ENCODE assay signal across 34 cellular contexts in the genomic region with DNA sequence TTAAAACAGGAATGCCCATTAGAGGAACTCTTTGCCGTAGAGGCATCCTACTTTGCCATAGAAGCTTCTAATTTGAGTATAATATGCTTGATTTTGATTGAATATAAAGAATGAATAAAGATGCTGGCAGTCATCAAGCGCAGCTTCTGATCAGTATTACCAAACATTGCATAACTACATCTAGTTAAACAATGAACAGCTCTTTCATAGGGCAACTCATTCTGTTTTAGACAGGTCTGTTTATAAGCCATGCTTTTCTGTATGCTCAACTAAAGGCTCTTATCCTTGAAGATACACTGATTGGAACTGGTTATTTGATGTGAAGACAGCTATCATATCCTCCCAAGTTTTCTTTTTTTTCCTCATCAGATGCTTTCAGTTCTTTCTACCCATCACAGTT.
"Had no signal": no experiment of that assay in that cellular context is flagged by ENCODE, and none has a peak within 500 bp of the region (broad histone marks: within the 10 kb centered on the region; RNA-seq: fewer than 3 reads in every experiment).

No MANE protein-coding gene starts in this region.

- FAIRE-seq: RCC 7860 had no signal

- DNase-seq: Karpas-422, MM.1S, MV-4-11, NCI-H1092, NCI-H1105 treated with DMSO at 0.1 percent for 48 hours, NCI-H1417, NCI-H1436, NCI-H146, NCI-H1694, NCI-H187, NCI-H1930, NCI-H2029 treated with DMSO at 0.1 percent for 48 hours, NCI-H2081 treated with DMSO at 0.1 percent for 48 hours, NCI-H2107, NCI-H2171, NCI-H226, NCI-H446 treated with DMSO at 0.1 percent for 48 hours, NCI-H510A, NCI-H524, NCI-H526, NCI-H69, NCI-H748 treated with DMSO at 0.1 percent for 48 hours, NCI-H82, PC-9, SHP77, SIG-M5, SJCRH30, T-cell had no signal

- H3K4me1 Mint-ChIP-seq: T-cell had no signal

- H3K4me2 ChIP-seq: PC-9 had no signal

- H3K27ac ChIP-seq: PC-9, RWPE1, SJCRH30, SK-N-MC had no signal

- H3K27me3 Mint-ChIP-seq: T-cell had no signal

- H3K4me3 ChIP-seq: PC-9, SJCRH30, SK-N-MC had no signal

- H3K27me3 ChIP-seq: SJCRH30 had no signal

- H3K27ac Mint-ChIP-seq: T-cell had no signal

- H3K9me3 ChIP-seq: SJCRH30 had no signal

- H3K4me1 ChIP-seq: SJCRH30 had no signal

- H2AFZ ChIP-seq: PC-9 had no signal

- ATAC-seq: Panc1, Right ventricle myocardium inferior, SK-N-SH treated with all-trans-retinoic acid at 6 μM for 48 hours, T-cell had no signal

- H3K9me3 Mint-ChIP-seq: T-cell had no signal

- H3K4me3 Mint-ChIP-seq: T-cell had no signal
